ENCODE assay signal across 22 cellular contexts in genomic region chr3:42733501-42734262, GRCh38. TPM values are rescaled to one million over a fixed set of nuclear protein-coding genes. Genes with fewer than 3 reads are reported as not detected.
A peak's percentile ranks its signal among the peaks of the same experiment; 100 is the strongest.
DNase-seq lines count a peak whose midpoint lies in the region; ATAC-seq and TF ChIP-seq lines count a peak whose summit lies in the region.
"Had no signal": no experiment of that assay in that cellular context is flagged by ENCODE, and none has a peak within 500 bp of the region (broad histone marks: within the 10 kb centered on the region; RNA-seq: fewer than 3 reads in every experiment).

No MANE protein-coding gene starts in this region.

- DNase-seq in right atrium auricular region (ENCODE audit: low spot score) (peak; percentile 51), Right ventricle myocardium inferior (ENCODE audit: missing footprints) (no peak), coronary artery (ENCODE audit: low spot score) (peak; percentile 41), midbrain (lab: John Stamatoyannopoulos, UW) (peak; percentile 94), COLO829 (ENCODE audit: low spot score) (no peak), UCSD-AML1 (lab: John Stamatoyannopoulos, UW; ENCODE audit: unreplicated experiment) (no peak), MG63 (no peak)
- DNase-seq: activated T-cell treated with anti-CD3 and anti-CD28 coated beads, Interleukin-2, amount 50 U/mL, for 4 hours; adrenal gland; colonic mucosa; DMS 273 treated with DMSO at 0.1 percent for 48 hours; GOT3; NCI-H524 treated with DMSO at 0.1 percent for 48 hours; stimulated activated naive CD4-positive, alpha-beta T cell treated with Interleukin-2 at 50 U/mL for 16 hours had no signal

- TF ChIP-seq CTCF in right atrium auricular region (IDR thresholded peaks at IDR 0.05) (no peak), coronary artery (IDR thresholded peaks at IDR 0.05) (no peak)

- H3K27me3 ChIP-seq in right atrium auricular region (no peaks in the 10 kb centered on the region), MG63 (no peaks in the 10 kb centered on the region)
- H3K27me3 ChIP-seq: adrenal gland, colonic mucosa had no signal

- intact Hi-C loops in Right ventricle myocardium inferior (cut with DNase I) = no loop called here

- H3K9me3 ChIP-seq in right atrium auricular region (no peaks in the 10 kb centered on the region), MG63 (no peaks in the 10 kb centered on the region)
- H3K9me3 ChIP-seq: adrenal gland, colonic mucosa had no signal

- H3K27ac ChIP-seq in right atrium auricular region = peak overlapping the region; percentile 80 to 84
- H3K27ac ChIP-seq in coronary artery = no peak overlapping the region
- H3K27ac ChIP-seq: adrenal gland, colonic mucosa had no signal

- peaks cover 0 to 32% of the 10 kb centered on the region in 2 donors for H3K4me1 ChIP-seq in right atrium auricular region
- H3K4me1 ChIP-seq: adrenal gland, colonic mucosa had no signal

- H3K4me3 ChIP-seq in right atrium auricular region = no peak overlapping the region
- H3K4me3 ChIP-seq in coronary artery = no peak overlapping the region
- no peak overlapping the region for H3K4me3 ChIP-seq in MG63
- H3K4me3 ChIP-seq: adrenal gland, colonic mucosa, K562, lung, skin epidermis had no signal

- H3K36me3 ChIP-seq in right atrium auricular region (no peaks in the 10 kb centered on the region), MG63 (no peaks in the 10 kb centered on the region)
- H3K36me3 ChIP-seq: adrenal gland, colonic mucosa had no signal

- no peak for ATAC-seq in Right ventricle myocardium inferior
- ATAC-seq in HG03571 (IDR thresholded peaks at IDR 0.05; ENCODE audit: unreplicated experiment) = no peak
- ATAC-seq: activated CD4-positive, CD25-positive, alpha-beta regulatory T cell treated with anti-CD3 and anti-CD28 coated beads, Interleukin-2, amount 50 U/mL, for 24 hours; activated T-cell treated with anti-CD3 and anti-CD28 coated beads, Interleukin-2, amount 50 U/mL, for 4 hours; esophagus mucosa; Panc1 had no signal

RNA-seq across cellular contexts. Expression of gene HHATL, which starts 31.1 kb away (rescaled TPM):
- 100 to 1,000 TPM; 444 to 908 TPM for total RNA-seq in right atrium auricular region
- 440 TPM for total RNA-seq in Right ventricle myocardium inferior
- not detected in 2 replicates for total RNA-seq in MG63 (2014; rRNA removed; shearing (Covaris generic); ENCODE audit: low replicate concordance)
- total RNA-seq: activated T-cell treated with anti-CD3 and anti-CD28 coated beads, Interleukin-2, amount 50 U/mL, for 4 hours; esophagus mucosa; K562; T-helper 1 cell treated with Interleukin-12 subunit alpha and Interleukin-12 subunit beta and Interleukin-4 antibody, amounts not matched to agents 30 ng/mL and 1 ng/mL, for 36 hours had no signal

RNA-seq across cellular contexts. Expression of gene CCDC13, which starts 39.4 kb away (rescaled TPM):
- total RNA-seq in right atrium auricular region (under 1 TPM in 1 of 2 donors, not detected in 1; 0.35 TPM), Right ventricle myocardium inferior (0.41 TPM)
- 0.59 and 10.2 TPM in 2 replicates for total RNA-seq in MG63 (2014; rRNA removed; shearing (Covaris generic); ENCODE audit: low replicate concordance)
- total RNA-seq: esophagus mucosa had no signal

RNA-seq across cellular contexts. Expression of gene KLHL40, which starts 48.3 kb away (rescaled TPM):
- under 1 TPM; 0.15 to 0.63 TPM for total RNA-seq in right atrium auricular region
- not detected for total RNA-seq in Right ventricle myocardium inferior
- not detected in 2 replicates for total RNA-seq in MG63 (2014; rRNA removed; shearing (Covaris generic); ENCODE audit: low replicate concordance)
- total RNA-seq: activated T-cell treated with anti-CD3 and anti-CD28 coated beads, Interleukin-2, amount 50 U/mL, for 4 hours; colonic mucosa; esophagus mucosa; K562; lung; T-helper 1 cell treated with Interleukin-12 subunit alpha and Interleukin-12 subunit beta and Interleukin-4 antibody, amounts not matched to agents 30 ng/mL and 1 ng/mL, for 36 hours had no signal

Comparison
In these comparisons a context has a peak if more than half of its experiments do, and no peak if none do; other contexts are left out.
1. DNase-seq: peak in right atrium auricular region (single experiment), coronary artery (single experiment) and midbrain (single experiment); none in Right ventricle myocardium inferior (single experiment), COLO829 (single experiment), UCSD-AML1 (single experiment) and MG63 (single experiment).
2. H3K27ac ChIP-seq: peak in right atrium auricular region (2 of 2); none in coronary artery (0 of 2).
3. RNA of gene HHATL, which starts 31.1 kb away (total RNA-seq): 444 to 908 TPM in right atrium auricular region and 440 TPM in Right ventricle myocardium inferior (single experiment); not detected in MG63; every median in the first group is over 100 times any median in the second.